Comparison of ENCODE assay signal across 16 cellular contexts in the genomic region with DNA sequence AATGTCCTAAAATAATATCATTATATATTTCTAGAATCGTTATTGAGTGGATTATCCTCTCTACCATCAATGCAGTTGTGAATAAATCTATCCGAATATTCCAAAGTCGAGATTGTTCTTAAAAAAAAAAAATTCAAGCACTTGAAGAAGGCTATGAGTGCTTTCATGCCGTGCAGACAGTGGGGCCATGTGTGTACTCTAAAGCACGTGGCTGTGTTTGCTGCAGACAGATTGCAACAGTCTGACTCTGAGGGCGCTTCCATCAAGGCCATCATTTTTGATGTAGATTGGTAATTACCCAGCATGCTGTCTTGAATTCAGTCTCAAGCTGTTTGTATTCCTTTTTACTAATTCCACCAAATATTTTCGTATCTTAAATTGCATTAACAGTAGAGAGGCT.
A peak's percentile ranks its signal among the peaks of the same experiment; 100 is the strongest.
DNase-seq lines count a peak whose midpoint lies in the region; ATAC-seq and TF ChIP-seq lines count a peak whose summit lies in the region.
"Had no signal": no experiment of that assay in that cellular context is flagged by ENCODE, and none has a peak within 500 bp of the region (broad histone marks: within the 10 kb centered on the region; RNA-seq: fewer than 3 reads in every experiment).

No MANE protein-coding gene starts in this region.

- H4K20me1 ChIP-seq in OCI-LY3 (ENCODE audit: insufficient read depth, low read length) = no peaks in the 10 kb centered on the region
- H4K20me1 ChIP-seq in neural cell (ENCODE audit: insufficient read depth) = no peaks in the 10 kb centered on the region

- no peak overlapping the region for H3K27ac Mint-ChIP-seq in effector memory CD8-positive, alpha-beta T cell
- H3K27ac Mint-ChIP-seq: CD4-positive, alpha-beta T cell had no signal

- no peaks in the 10 kb centered on the region for H3K4me1 Mint-ChIP-seq in effector memory CD8-positive, alpha-beta T cell (ENCODE audit: low read depth in 2 of 2)

- H3K9ac ChIP-seq in OCI-LY3 (ENCODE audit: low read length) (no peak overlapping the region), neural cell (ENCODE audit: low read length) (no peak overlapping the region)

- TF ChIP-seq EP300 in neural cell (conservative IDR thresholded peaks at IDR 0.05; ENCODE audit: poor library complexity, severe bottlenecking) = no peak

- no peak overlapping the region for H3K27ac ChIP-seq in OCI-LY3 (ENCODE audit: low read length)
- no peak overlapping the region for H3K27ac ChIP-seq in neural cell (ENCODE audit: low read length)
- H3K27ac ChIP-seq: HL-60 had no signal

- H3K4me1 ChIP-seq in OCI-LY3 (ENCODE audit: low read length) = no peaks in the 10 kb centered on the region

- H3K27me3 ChIP-seq in OCI-LY3 (ENCODE audit: low read depth, low read length) (no peaks in the 10 kb centered on the region), neural cell (ENCODE audit: insufficient read depth, low read depth, low read length) (no peaks in the 10 kb centered on the region)

- 0 out of 2 replicates have a peak overlapping the region, but pooled peaks have one; percentile 16 for H2AFZ ChIP-seq in OCI-LY3 (ENCODE audit: low read depth, low read length)
- no peak overlapping the region for H2AFZ ChIP-seq in neural cell (ENCODE audit: low read depth, low read length)

- peak; percentile 12 for DNase-seq in NCI-H510A treated with DMSO at 0.1 percent for 48 hours (lab: John Stamatoyannopoulos, UW)
- DNase-seq in NCI-H510A (lab: John Stamatoyannopoulos, UW) = no peak
- peak; percentile 35 for DNase-seq in NCI-H1417 treated with DMSO at 0.1 percent for 48 hours (lab: John Stamatoyannopoulos, UW)
- DNase-seq in effector memory CD8-positive, alpha-beta T cell = no peak
- DNase-seq: AML-193; Calu3; CD4-positive, alpha-beta T cell; MV-4-11; NCI-H1930; NK-92 treated with Interleukin-12 subunit alpha and Interleukin-12 subunit beta, amount 100 ng/mL, for 24 hours; Right ventricle myocardium superior; T-helper 9 cell had no signal

- H3K4me3 ChIP-seq in OCI-LY3 (ENCODE audit: low read length) (no peak overlapping the region), neural cell (ENCODE audit: low read length) (no peak overlapping the region)

- no peak for ATAC-seq in effector memory CD8-positive, alpha-beta T cell (replicated peaks)
- no peak for ATAC-seq in HG02884 (IDR thresholded peaks at IDR 0.05; ENCODE audit: unreplicated experiment)

- H3K27me3 Mint-ChIP-seq in effector memory CD8-positive, alpha-beta T cell = no peaks in the 10 kb centered on the region
- H3K27me3 Mint-ChIP-seq: CD4-positive, alpha-beta T cell had no signal

- TF ChIP-seq RAD21 in neural cell (conservative IDR thresholded peaks at IDR 0.05) = no peak

- TF ChIP-seq CTCF in OCI-LY3 (IDR thresholded peaks at IDR 0.05; ENCODE audit: low read depth, low read length) = no peak
- no peak for TF ChIP-seq CTCF in neural cell (IDR thresholded peaks at IDR 0.05; ENCODE audit: poor library complexity, severe bottlenecking)

- H3K9me3 Mint-ChIP-seq in effector memory CD8-positive, alpha-beta T cell = peaks cover 8 to 11% of the 10 kb centered on the region in 2 donors

- no peaks in the 10 kb centered on the region for H3K36me3 ChIP-seq in OCI-LY3 (replicated peaks; ENCODE audit: low read depth, low read length)
- no peaks in the 10 kb centered on the region for H3K36me3 ChIP-seq in neural cell (ENCODE audit: insufficient read depth, low read length)

- H3K9me3 ChIP-seq in OCI-LY3 (ENCODE audit: insufficient read depth, low read length) = no peaks in the 10 kb centered on the region
- H3K9me3 ChIP-seq in neural cell (ENCODE audit: low read length) = no peaks in the 10 kb centered on the region

- no peaks in the 10 kb centered on the region for H3F3A ChIP-seq in neural cell (ENCODE audit: insufficient read depth, low read length, poor library complexity, severe bottlenecking)

- no peaks in the 10 kb centered on the region for H3K36me3 Mint-ChIP-seq in effector memory CD8-positive, alpha-beta T cell (ENCODE audit: insufficient read depth)

- no peaks in the 10 kb centered on the region for H3K79me2 ChIP-seq in OCI-LY3 (ENCODE audit: low read length)
- no peaks in the 10 kb centered on the region for H3K79me2 ChIP-seq in neural cell (replicated peaks; ENCODE audit: insufficient read depth, low read length)

- H3K4me2 ChIP-seq in OCI-LY3 (ENCODE audit: low read length) = no peak overlapping the region
- no peak overlapping the region for H3K4me2 ChIP-seq in neural cell (ENCODE audit: low read length)

- H3K9me2 ChIP-seq in neural cell (ENCODE audit: insufficient read depth, low read length) = no peaks in the 10 kb centered on the region

- no peak overlapping the region for H3K4me3 Mint-ChIP-seq in effector memory CD8-positive, alpha-beta T cell
- H3K4me3 Mint-ChIP-seq: CD4-positive, alpha-beta T cell had no signal

TF ChIP-seq in neural cell, 6 proteins besides CTCF, POLR2A, EP300 and RAD21:
- peak; percentile 35 for TF ChIP-seq MXI1 (conservative IDR thresholded peaks at IDR 0.05; ENCODE audit: poor library complexity, severe bottlenecking)
- no peak for TF ChIP-seq TAF1 (IDR thresholded peaks at IDR 0.05; ENCODE audit: low read depth)

Comparison
In these comparisons a context has a peak if more than half of its experiments do, and no peak if none do; other contexts are left out.
1. DNase-seq: peak in NCI-H510A treated with DMSO at 0.1 percent for 48 hours (single experiment) and NCI-H1417 treated with DMSO at 0.1 percent for 48 hours (single experiment); none in NCI-H510A (single experiment) and effector memory CD8-positive, alpha-beta T cell (0 of 3).